In genomic region chr5:53480474-53481353, GRCh38 we compare ENCODE assay signal across 8 cellular contexts. TPM values are rescaled to one million over a fixed set of nuclear protein-coding genes. Genes with fewer than 3 reads are reported as not detected.
DNase-seq lines count a peak whose midpoint lies in the region; ATAC-seq and TF ChIP-seq lines count a peak whose summit lies in the region.

FST (plus strand) TSS chr5:53480629; CDS start chr5:53480792, 163 bp downstream.

- peaks cover 0 to 3% of the 10 kb centered on the region in 2 donors for H3K36me3 Mint-ChIP-seq in CD4-positive, alpha-beta memory T cell
- H3K36me3 Mint-ChIP-seq in activated naive CD8-positive, alpha-beta T cell, result no peaks in the 10 kb centered on the region

- H3K4me3 ChIP-seq in CD4-positive, alpha-beta memory T cell (ENCODE audit: low read length in 2 of 2), result peak within 1 kb of the TSS; percentile 39 to 57
- peak within 1 kb of the TSS; percentile 78 for H3K4me3 ChIP-seq in HUES48 (ENCODE audit: low read depth, low read length)
- peak within 1 kb of the TSS; percentile 91 for H3K4me3 ChIP-seq in right cardiac atrium (ENCODE audit: low read length)
- peak within 1 kb of the TSS; percentile 67 for H3K4me3 ChIP-seq in retinal pigment epithelial cell (ENCODE audit: low read length)

- H3K4me3 Mint-ChIP-seq in CD4-positive, alpha-beta memory T cell, result peak within 1 kb of the TSS; percentile 88 to 97 (median 92)
- peak within 1 kb of the TSS; percentile 95 for H3K4me3 Mint-ChIP-seq in activated naive CD8-positive, alpha-beta T cell

- peak within 1 kb of the TSS; percentile 63 for H3K9ac ChIP-seq in HUES48 (ENCODE audit: low read depth, low read length)

- H3K4me1 Mint-ChIP-seq in CD4-positive, alpha-beta memory T cell, result peaks cover 17 to 50% (median 31%) of the 10 kb centered on the region in 4 donors
- H3K4me1 Mint-ChIP-seq in activated naive CD8-positive, alpha-beta T cell (ENCODE audit: low read depth), result peaks cover 31% of the 10 kb centered on the region

- intact Hi-C loops in CD4-positive, alpha-beta memory T cell (cut with micrococcal nuclease), result loop anchor here (5.0 kb wide), 2 partner anchors 82 to 538 kb away; partner anchors contain the start of gene NDUFS4
- intact Hi-C loops in right cardiac atrium (cut with DNase I), result loop anchor here in 1 of 4 donors (5.0 kb wide), 2 partner anchors 732 to 747 kb away; no protein-coding TSS in a partner anchor

- peak in 3 of 5 donors; percentile 7 to 16 (median 9) for DNase-seq in CD4-positive, alpha-beta memory T cell
- peak; percentile 33 to 69 (median 62) for DNase-seq in right cardiac atrium
- DNase-seq in retinal pigment epithelial cell (ENCODE audit: low read depth), result no peak
- DNase-seq in DMS114 treated with DMSO at 0.1 percent for 48 hours (lab: John Stamatoyannopoulos, UW; ENCODE audit: unreplicated experiment), result no peak
- no peak for DNase-seq in dedifferentiated amniotic fluid mesenchymal stem cell (ENCODE audit: extremely low spot score)

- H3K9me3 ChIP-seq in CD4-positive, alpha-beta memory T cell (ENCODE audit: control insufficient read depth in 1 of 2, low read length in 2 of 2), result no peaks in the 10 kb centered on the region
- H3K9me3 ChIP-seq in HUES48 (ENCODE audit: control insufficient read depth, insufficient read depth, low read length) (no peaks in the 10 kb centered on the region), right cardiac atrium (ENCODE audit: control insufficient read depth, low read length) (no peaks in the 10 kb centered on the region)

- ATAC-seq in right cardiac atrium (peak; percentile 22 to 36), HG03439 (IDR thresholded peaks at IDR 0.05; ENCODE audit: unreplicated experiment) (no peak)

- H3K9me3 Mint-ChIP-seq in CD4-positive, alpha-beta memory T cell, result no peaks in the 10 kb centered on the region
- no peaks in the 10 kb centered on the region for H3K9me3 Mint-ChIP-seq in activated naive CD8-positive, alpha-beta T cell (ENCODE audit: low read depth)

- no peak within 1 kb of the TSS for H3K27ac ChIP-seq in CD4-positive, alpha-beta memory T cell (ENCODE audit: low read depth, low read length)
- H3K27ac ChIP-seq in HUES48 (ENCODE audit: low read depth, low read length) (peak within 1 kb of the TSS; percentile 94), right cardiac atrium (ENCODE audit: low read length) (peak within 1 kb of the TSS; percentile 62)

- peaks cover 25% of the 10 kb centered on the region for H3K27me3 ChIP-seq in CD4-positive, alpha-beta memory T cell (ENCODE audit: insufficient read depth, low read length)
- H3K27me3 ChIP-seq in HUES48 (ENCODE audit: control insufficient read depth, insufficient read depth, low read length) (peaks cover 12% of the 10 kb centered on the region), right cardiac atrium (ENCODE audit: control insufficient read depth, insufficient read depth) (no peaks in the 10 kb centered on the region)

- CTCF ChIA-PET in CD4-positive, alpha-beta memory T cell (lab: Charles Lee; ENCODE audit: partially characterized antibody), result interaction anchor here (0.6 to 1.0 kb wide), 4 partner anchors 80 to 749 kb away, joined by 3 read pairs; partner anchors contain the start of gene NDUFS4

- H3K27me3 Mint-ChIP-seq in CD4-positive, alpha-beta memory T cell, result peaks cover 34 to 40% of the 10 kb centered on the region in 2 donors
- H3K27me3 Mint-ChIP-seq in activated naive CD8-positive, alpha-beta T cell, result peaks cover 39% of the 10 kb centered on the region

- peak within 1 kb of the TSS in 5 of 7 donors; percentile 11 to 84 (median 47) for H3K27ac Mint-ChIP-seq in CD4-positive, alpha-beta memory T cell
- no peak within 1 kb of the TSS for H3K27ac Mint-ChIP-seq in activated naive CD8-positive, alpha-beta T cell

- POLR2A ChIA-PET in CD4-positive, alpha-beta memory T cell (lab: Charles Lee; ENCODE audit: partially characterized antibody), result no interaction called here

- H3K36me3 ChIP-seq in CD4-positive, alpha-beta memory T cell (ENCODE audit: insufficient read depth, low read length), result no peaks in the 10 kb centered on the region
- H3K36me3 ChIP-seq in HUES48 (ENCODE audit: control insufficient read depth, insufficient read depth, low read length), result peaks cover 27% of the 10 kb centered on the region

- TF ChIP-seq CTCF in retinal pigment epithelial cell (conservative IDR thresholded peaks at IDR 0.05; ENCODE audit: low read depth, low read length), result no peak

- WGBS in right cardiac atrium, result under 1% methylated on average over 65 of the region's 65 CpGs

- peaks cover 34% of the 10 kb centered on the region for H3K4me1 ChIP-seq in CD4-positive, alpha-beta memory T cell (ENCODE audit: insufficient read depth, low read length)
- peaks cover 15% of the 10 kb centered on the region for H3K4me1 ChIP-seq in HUES48 (ENCODE audit: control insufficient read depth, insufficient read depth, low read length)
- H3K4me1 ChIP-seq in right cardiac atrium (ENCODE audit: control insufficient read depth, insufficient read depth, low read length), result no peaks in the 10 kb centered on the region

RNA-seq across cellular contexts. Expression of gene FST, which starts in this region (rescaled TPM):
- 1 to 10 TPM; 2.3 to 3.3 TPM for total RNA-seq in CD4-positive, alpha-beta memory T cell
- polyA plus RNA-seq in CD4-positive, alpha-beta memory T cell, result under 1 TPM; 0.16 to 0.18 TPM
- total RNA-seq in right cardiac atrium, result 1 to 10 TPM; 2.3 to 7.1 (median 3.8) TPM
- polyA plus RNA-seq in right cardiac atrium, result 3.2 TPM

Comparison
In these comparisons a context has a peak if more than half of its experiments do, and no peak if none do; other contexts are left out.
1. DNase-seq: peak in CD4-positive, alpha-beta memory T cell (3 of 5) and right cardiac atrium (3 of 3); none in retinal pigment epithelial cell (single experiment), DMS114 treated with DMSO at 0.1 percent for 48 hours (single experiment) and dedifferentiated amniotic fluid mesenchymal stem cell (single experiment).
2. Peak in every context shown above with its lines, with median percentiles within 50 percentile points of each other: H3K4me3 ChIP-seq.